ENCODE assay signal across 8 cellular contexts in the genomic region with DNA sequence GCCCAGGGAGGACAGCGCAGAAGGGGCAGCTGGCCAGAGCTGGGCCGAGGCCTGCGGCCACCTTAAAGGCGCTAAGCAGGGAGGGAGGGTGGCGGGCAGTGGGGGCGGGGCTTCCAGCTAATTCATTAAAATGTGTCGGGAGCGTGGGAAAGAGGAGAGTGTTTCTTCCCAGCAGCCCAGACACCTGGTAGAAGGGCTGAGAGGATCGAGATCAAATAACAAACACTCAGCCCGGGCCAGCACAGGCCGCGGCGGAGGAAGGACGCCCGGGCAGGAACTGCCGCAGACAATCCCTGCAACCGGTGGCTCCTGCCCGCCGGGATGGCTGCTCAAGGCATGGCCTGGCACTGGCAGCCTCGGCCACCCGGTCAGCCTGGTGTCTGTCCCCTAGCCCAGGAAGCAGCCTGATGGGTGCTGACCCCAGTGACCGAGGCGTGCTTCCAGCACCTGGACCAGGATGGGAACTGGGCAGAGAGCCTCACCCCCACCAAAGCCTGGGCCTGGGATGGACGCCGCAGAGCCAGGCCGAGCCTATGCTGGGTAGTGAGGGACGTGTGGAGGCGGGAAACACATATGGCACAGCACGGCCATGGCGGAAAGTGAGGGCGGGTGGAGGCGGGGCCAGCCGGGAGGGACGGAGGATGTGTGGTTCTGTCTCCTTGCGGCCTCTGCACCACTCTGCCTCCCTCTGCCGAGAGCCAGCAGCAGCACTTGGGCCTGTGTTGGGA. TPM values are rescaled to one million over a fixed set of nuclear protein-coding genes. Genes with fewer than 3 reads are reported as not detected.
DNase-seq lines count a peak whose midpoint lies in the region; ATAC-seq and TF ChIP-seq lines count a peak whose summit lies in the region.

No MANE protein-coding gene starts in this region.

- ATAC-seq in natural killer cell treated with Interleukin-12 subunit alpha and Interleukin-12 subunit beta and Interleukin-15 and Interleukin-18, amount 100 ng/mL, for 72 hours: peak; percentile 54 to 64
- ATAC-seq in GM18498 (IDR thresholded peaks at IDR 0.05; ENCODE audit: unreplicated experiment): no peak
- ATAC-seq in GM21619 (IDR thresholded peaks at IDR 0.05; ENCODE audit: unreplicated experiment): no peak

- peak overlapping the region; percentile 98 for H3K27ac ChIP-seq in endodermal cell (ENCODE audit: low read depth, low read length)
- H3K27ac ChIP-seq in transverse colon: peak overlapping the region; percentile 86 to 98 (median 96)

- TF ChIP-seq CTCF in AG09309 (IDR thresholded peaks at IDR 0.05; ENCODE audit: control insufficient read depth, insufficient read depth, low read depth, low read length, missing control alignments) (peak; percentile 14), endodermal cell (conservative IDR thresholded peaks at IDR 0.05) (no peak), transverse colon (IDR thresholded peaks at IDR 0.05) (peak in 2 of 5 experiments; percentile 19 to 45)

- H3K4me1 Mint-ChIP-seq in endodermal cell: peaks cover 9% of the 10 kb centered on the region
- peaks cover 0 to 8% of the 10 kb centered on the region in 2 donors for H3K4me1 Mint-ChIP-seq in natural killer cell treated with Interleukin-12 subunit alpha and Interleukin-12 subunit beta and Interleukin-15 and Interleukin-18, amount 100 ng/mL, for 72 hours (ENCODE audit: low read depth in 2 of 2)

- no peak for TF ChIP-seq EP300 in transverse colon (IDR thresholded peaks at IDR 0.05; ENCODE audit: low read depth)

- H3K27me3 ChIP-seq in endodermal cell (ENCODE audit: control insufficient read depth, insufficient read depth, low read length, poor library complexity, severe bottlenecking): peaks cover 16% of the 10 kb centered on the region
- peaks cover 13% of the 10 kb centered on the region for H3K27me3 ChIP-seq in transverse colon

- peaks cover 6% of the 10 kb centered on the region for H3K27me3 Mint-ChIP-seq in endodermal cell (ENCODE audit: insufficient read depth)
- H3K27me3 Mint-ChIP-seq in natural killer cell treated with Interleukin-12 subunit alpha and Interleukin-12 subunit beta and Interleukin-15 and Interleukin-18, amount 100 ng/mL, for 72 hours: peaks cover 0 to 3% of the 10 kb centered on the region in 2 donors

- H3K27ac Mint-ChIP-seq in endodermal cell: peak overlapping the region; percentile 39
- no peak overlapping the region for H3K27ac Mint-ChIP-seq in natural killer cell treated with Interleukin-12 subunit alpha and Interleukin-12 subunit beta and Interleukin-15 and Interleukin-18, amount 100 ng/mL, for 72 hours

- H3K9me3 Mint-ChIP-seq in endodermal cell: no peaks in the 10 kb centered on the region
- no peaks in the 10 kb centered on the region for H3K9me3 Mint-ChIP-seq in natural killer cell treated with Interleukin-12 subunit alpha and Interleukin-12 subunit beta and Interleukin-15 and Interleukin-18, amount 100 ng/mL, for 72 hours

- intact Hi-C loops in transverse colon (cut with DNase I; ENCODE audit: low total_unique reads): no loop called here

- no peak overlapping the region for H3K4me3 Mint-ChIP-seq in endodermal cell
- H3K4me3 Mint-ChIP-seq in natural killer cell treated with Interleukin-12 subunit alpha and Interleukin-12 subunit beta and Interleukin-15 and Interleukin-18, amount 100 ng/mL, for 72 hours: no peak overlapping the region

- no peaks in the 10 kb centered on the region for H3K36me3 Mint-ChIP-seq in endodermal cell (ENCODE audit: low read depth)
- no peaks in the 10 kb centered on the region for H3K36me3 Mint-ChIP-seq in natural killer cell treated with Interleukin-12 subunit alpha and Interleukin-12 subunit beta and Interleukin-15 and Interleukin-18, amount 100 ng/mL, for 72 hours

- H3K9ac ChIP-seq in endodermal cell (ENCODE audit: extremely low read depth, low read length, poor library complexity, severe bottlenecking): no peak overlapping the region

- H3K4me3 ChIP-seq in AG09309 (ENCODE audit: control insufficient read depth, low read depth, low read length) (no peak overlapping the region), endodermal cell (ENCODE audit: low read length) (no peak overlapping the region), transverse colon (peak overlapping the region in 3 of 4 donors; percentile 17 to 53 (median 37))

- DNase-seq in AG09309 (ENCODE audit: low read depth) (no peak), MV-4-11 (lab: John Stamatoyannopoulos, UW) (peak; percentile 58), endodermal cell (peak; percentile 86), transverse colon (peak; percentile 86)
- DNase-seq in activated CD4-positive, alpha-beta T cell treated with anti-CD3 and anti-CD28 coated beads, Interleukin-2, amount 50 U/mL, for 48 hours: peak; percentile 78 to 82
- DNase-seq in natural killer cell treated with Interleukin-12 subunit alpha and Interleukin-12 subunit beta and Interleukin-15 and Interleukin-18, amount 100 ng/mL, for 72 hours (ENCODE audit: low spot score): peak; percentile 79

- H3K9me3 ChIP-seq in endodermal cell (ENCODE audit: control insufficient read depth, low read length): no peaks in the 10 kb centered on the region
- no peaks in the 10 kb centered on the region for H3K9me3 ChIP-seq in transverse colon

- no peaks in the 10 kb centered on the region for H3K4me1 ChIP-seq in endodermal cell (ENCODE audit: control insufficient read depth, insufficient read depth, low read length)
- peaks cover 30 to 71% (median 67%) of the 10 kb centered on the region in 4 donors for H3K4me1 ChIP-seq in transverse colon

- WGBS in endodermal cell (ENCODE audit: insufficient coverage in 1 of 2, insufficient read length in 1 of 2), 2 experiments: 78 to 81% methylated on average over 21 to 36 of the region's 36 CpGs
- WGBS in transverse colon (ENCODE audit: low coverage in 1 of 2), 2 donors: 23 to 40% methylated on average over 1 to 36 of the region's 36 CpGs

- in situ Hi-C loops in transverse colon (cut with MboI; ENCODE audit: low pct_ligation_motif_present in 1 of 4, low pct_unique_long_range_greater_than_20kb in 1 of 4, low sequenced_read_pairs in 3 of 4): no loop called here

- no peaks in the 10 kb centered on the region for H3K36me3 ChIP-seq in endodermal cell (ENCODE audit: control insufficient read depth, insufficient read depth, low read length)
- H3K36me3 ChIP-seq in transverse colon: no peaks in the 10 kb centered on the region

- TF ChIP-seq POLR2A in transverse colon (IDR thresholded peaks at IDR 0.05): peak; percentile 76

RNA-seq across cellular contexts. Expression of a gene that starts 3.2 kb away (rescaled TPM):
- total RNA-seq in endodermal cell (10 to 100 TPM; 12.1 to 12.9 TPM), transverse colon (100 to 1,000 TPM in 3 of 4 donors, 10 to 100 TPM in 1; 92.0 to 343 (median 134) TPM)
- 59.0 TPM for polyA plus RNA-seq in endodermal cell (2013, experiment 1 of 2)
- 52.6 TPM for polyA plus RNA-seq in endodermal cell (2013, experiment 2 of 2)
- total RNA-seq in natural killer cell treated with Interleukin-12 subunit alpha and Interleukin-12 subunit beta and Interleukin-15 and Interleukin-18, amount 100 ng/mL, for 72 hours: 1 to 10 TPM in 1 of 2 donors, under 1 TPM in 1; 0.88 to 2.6 TPM

RNA-seq across cellular contexts. Expression of a gene that starts 27.7 kb away (rescaled TPM):
- total RNA-seq in endodermal cell (10 to 100 TPM; 14.2 to 18.9 TPM), transverse colon (100 to 1,000 TPM in 1 of 4 donors, 10 to 100 TPM in 3; 49.2 to 121 (median 71.7) TPM)
- 4.6 TPM for polyA plus RNA-seq in endodermal cell (2013, experiment 1 of 2)
- 5.1 TPM for polyA plus RNA-seq in endodermal cell (2013, experiment 2 of 2)
- 10 to 100 TPM; 31.1 to 38.4 TPM for total RNA-seq in natural killer cell treated with Interleukin-12 subunit alpha and Interleukin-12 subunit beta and Interleukin-15 and Interleukin-18, amount 100 ng/mL, for 72 hours

RNA-seq across cellular contexts. Expression of a gene that starts 50.1 kb away (rescaled TPM):
- total RNA-seq in endodermal cell (10 to 100 TPM; 73.3 to 86.6 TPM), transverse colon (10 to 100 TPM; 28.1 to 90.5 (median 53.9) TPM)
- polyA plus RNA-seq in endodermal cell (2013, experiment 1 of 2): 56.8 TPM
- 55.1 TPM for polyA plus RNA-seq in endodermal cell (2013, experiment 2 of 2)
- total RNA-seq in natural killer cell treated with Interleukin-12 subunit alpha and Interleukin-12 subunit beta and Interleukin-15 and Interleukin-18, amount 100 ng/mL, for 72 hours: 10 to 100 TPM; 58.8 to 90.3 TPM

RNA-seq across cellular contexts. Expression of a gene that starts 54.1 kb away (rescaled TPM):
- total RNA-seq in endodermal cell: not detected
- polyA plus RNA-seq in endodermal cell (2013, experiment 1 of 2): not detected
- polyA plus RNA-seq in endodermal cell (2013, experiment 2 of 2): not detected
- not detected for total RNA-seq in natural killer cell treated with Interleukin-12 subunit alpha and Interleukin-12 subunit beta and Interleukin-15 and Interleukin-18, amount 100 ng/mL, for 72 hours
- total RNA-seq in transverse colon: not detected

Comparison
In these comparisons a context has a peak if more than half of its experiments do, and no peak if none do; other contexts are left out.
1. H3K4me3 ChIP-seq: peak in transverse colon (3 of 4); none in AG09309 (single experiment) and endodermal cell (single experiment).
2. ATAC-seq: peak in natural killer cell treated with Interleukin-12 subunit alpha and Interleukin-12 subunit beta and Interleukin-15 and Interleukin-18, amount 100 ng/mL, for 72 hours (2 of 2); none in GM18498 (single experiment) and GM21619 (single experiment).
3. RNA of a gene that starts 3.2 kb away (total RNA-seq): 92.0 to 343 TPM in transverse colon; 12.1 to 12.9 TPM in endodermal cell and 0.88 to 2.6 TPM in natural killer cell treated with Interleukin-12 subunit alpha and Interleukin-12 subunit beta and Interleukin-15 and Interleukin-18, amount 100 ng/mL, for 72 hours; every median in the first group is over 4 times any median in the second.